1 cellular context compared by ENCODE assay signal in the genomic region with DNA sequence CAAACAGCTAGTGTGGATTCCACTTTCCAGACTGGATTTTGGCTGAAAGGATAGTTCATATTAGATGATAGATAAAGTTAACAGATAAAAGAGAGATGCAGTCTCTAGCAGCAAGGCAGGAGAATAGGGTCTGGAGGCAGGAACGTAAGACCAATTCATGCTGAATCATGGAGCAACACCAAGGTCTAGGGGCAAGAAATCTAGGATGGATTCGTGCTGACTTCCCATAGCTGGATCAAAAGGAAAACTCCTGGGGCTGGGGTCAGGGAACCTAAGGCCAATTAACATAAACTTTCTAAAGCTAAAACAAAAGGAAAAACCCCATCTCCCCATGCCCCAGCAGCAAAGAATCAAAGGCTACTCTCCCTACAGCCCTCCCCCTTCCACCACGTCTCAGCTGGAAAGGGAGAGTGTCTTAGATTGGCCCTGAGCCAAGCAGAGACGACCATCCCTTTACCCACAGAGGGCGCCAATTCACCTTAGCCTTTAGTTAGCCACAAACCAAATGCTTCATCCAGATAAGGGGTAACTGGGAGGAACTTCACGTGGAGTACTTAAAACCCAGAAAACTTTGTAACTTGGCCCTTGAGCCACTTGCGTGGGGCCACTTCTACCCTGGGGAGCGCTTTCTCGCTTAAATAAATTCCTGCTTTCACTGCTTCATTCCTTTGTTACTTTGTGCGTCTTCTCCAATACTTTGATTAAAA.
TF ChIP-seq lines count a peak whose summit lies in the region.

No MANE protein-coding gene starts in this region.

TF ChIP-seq in K562, 482 proteins besides CTCF, POLR2A, EP300 and RAD21 (continued from another document and continues in another):
- TF ChIP-seq RNF219 (CRISPR knock-in tag; IDR thresholded peaks at IDR 0.05) (no peak), SMAD1 (IDR thresholded peaks at IDR 0.05; ENCODE audit: low read depth, low read length, partially characterized antibody) (peak; percentile 98), CBX8 (IDR thresholded peaks at IDR 0.05; ENCODE audit: borderline replicate concordance, extremely low read depth, low read depth, low read length, poor library complexity, severe bottlenecking) (no peak), RBM25 (IDR thresholded peaks at IDR 0.05; ENCODE audit: low read depth, low read length, severe bottlenecking) (no peak), RERE (CRISPR knock-in tag; IDR thresholded peaks at IDR 0.05; ENCODE audit: borderline replicate concordance) (no peak), POLR3A (IDR thresholded peaks at IDR 0.05; ENCODE audit: borderline replicate concordance, extremely low read depth, insufficient read depth, insufficient read length) (no peak), ATF7 (IDR thresholded peaks at IDR 0.05) (peak; percentile 86), POLR2AphosphoS2 (IDR thresholded peaks at IDR 0.05; ENCODE audit: low read length) (no peak), MTA3 (IDR thresholded peaks at IDR 0.05; ENCODE audit: borderline replicate concordance) (peak; percentile 89), NR0B1 (IDR thresholded peaks at IDR 0.05; ENCODE audit: partially characterized antibody) (no peak), ETS2 (tag; IDR thresholded peaks at IDR 0.05; ENCODE audit: borderline replicate concordance, poor library complexity, severe bottlenecking) (no peak), STAG1 (CRISPR knock-in tag; IDR thresholded peaks at IDR 0.05; ENCODE audit: borderline replicate concordance) (no peak), ZNF561 (CRISPR knock-in tag; conservative IDR thresholded peaks at IDR 0.05) (no peak), PRPF4 (IDR thresholded peaks at IDR 0.05; ENCODE audit: insufficient read depth, low read depth, low read length, poor library complexity, severe bottlenecking) (no peak), ZFP91 (CRISPR knock-in tag; IDR thresholded peaks at IDR 0.05) (no peak), BCOR (IDR thresholded peaks at IDR 0.05) (peak; percentile 76), E2F5 (CRISPR knock-in tag; IDR thresholded peaks at IDR 0.05) (no peak), PHF21A (IDR thresholded peaks at IDR 0.05; ENCODE audit: borderline replicate concordance, low read depth) (no peak), TRIM28 (IDR thresholded peaks at IDR 0.05) (peak; percentile 49; the same call in 1 of the 2 replicates), FOXP4 (CRISPR knock-in tag; IDR thresholded peaks at IDR 0.05; ENCODE audit: borderline replicate concordance) (no peak), PPARD (CRISPR knock-in tag; IDR thresholded peaks at IDR 0.05) (no peak), ZNF76 (CRISPR knock-in tag; IDR thresholded peaks at IDR 0.05; ENCODE audit: borderline replicate concordance) (no peak), ERF (CRISPR knock-in tag; IDR thresholded peaks at IDR 0.05) (no peak), MCM2 (IDR thresholded peaks at IDR 0.05; ENCODE audit: low read depth) (no peak), CBFB (CRISPR knock-in tag; IDR thresholded peaks at IDR 0.05) (peak; percentile 85; the same call in 1 of the 2 replicates), ZNF695 (CRISPR knock-in tag; IDR thresholded peaks at IDR 0.05) (no peak), ZNF707 (CRISPR knock-in tag; conservative IDR thresholded peaks at IDR 0.05) (no peak), CHCHD3 (CRISPR knock-in tag; IDR thresholded peaks at IDR 0.05) (no peak)
- TF ChIP-seq, protein P1, sequence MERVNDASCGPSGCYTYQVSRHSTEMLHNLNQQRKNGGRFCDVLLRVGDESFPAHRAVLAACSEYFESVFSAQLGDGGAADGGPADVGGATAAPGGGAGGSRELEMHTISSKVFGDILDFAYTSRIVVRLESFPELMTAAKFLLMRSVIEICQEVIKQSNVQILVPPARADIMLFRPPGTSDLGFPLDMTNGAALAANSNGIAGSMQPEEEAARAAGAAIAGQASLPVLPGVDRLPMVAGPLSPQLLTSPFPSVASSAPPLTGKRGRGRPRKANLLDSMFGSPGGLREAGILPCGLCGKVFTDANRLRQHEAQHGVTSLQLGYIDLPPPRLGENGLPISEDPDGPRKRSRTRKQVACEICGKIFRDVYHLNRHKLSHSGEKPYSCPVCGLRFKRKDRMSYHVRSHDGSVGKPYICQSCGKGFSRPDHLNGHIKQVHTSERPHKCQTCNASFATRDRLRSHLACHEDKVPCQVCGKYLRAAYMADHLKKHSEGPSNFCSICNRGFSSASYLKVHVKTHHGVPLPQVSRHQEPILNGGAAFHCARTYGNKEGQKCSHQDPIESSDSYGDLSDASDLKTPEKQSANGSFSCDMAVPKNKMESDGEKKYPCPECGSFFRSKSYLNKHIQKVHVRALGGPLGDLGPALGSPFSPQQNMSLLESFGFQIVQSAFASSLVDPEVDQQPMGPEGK (CRISPR knock-in tag; IDR thresholded peaks at IDR 0.05; ENCODE audit: borderline replicate concordance) = no peak
- TF ChIP-seq, protein P2, sequence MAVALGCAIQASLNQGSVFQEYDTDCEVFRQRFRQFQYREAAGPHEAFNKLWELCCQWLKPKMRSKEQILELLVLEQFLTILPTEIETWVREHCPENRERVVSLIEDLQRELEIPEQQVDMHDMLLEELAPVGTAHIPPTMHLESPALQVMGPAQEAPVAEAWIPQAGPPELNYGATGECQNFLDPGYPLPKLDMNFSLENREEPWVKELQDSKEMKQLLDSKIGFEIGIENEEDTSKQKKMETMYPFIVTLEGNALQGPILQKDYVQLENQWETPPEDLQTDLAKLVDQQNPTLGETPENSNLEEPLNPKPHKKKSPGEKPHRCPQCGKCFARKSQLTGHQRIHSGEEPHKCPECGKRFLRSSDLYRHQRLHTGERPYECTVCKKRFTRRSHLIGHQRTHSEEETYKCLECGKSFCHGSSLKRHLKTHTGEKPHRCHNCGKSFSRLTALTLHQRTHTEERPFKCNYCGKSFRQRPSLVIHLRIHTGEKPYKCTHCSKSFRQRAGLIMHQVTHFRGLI (CRISPR knock-in tag; IDR thresholded peaks at IDR 0.05) = no peak
- TF ChIP-seq, protein P3, sequence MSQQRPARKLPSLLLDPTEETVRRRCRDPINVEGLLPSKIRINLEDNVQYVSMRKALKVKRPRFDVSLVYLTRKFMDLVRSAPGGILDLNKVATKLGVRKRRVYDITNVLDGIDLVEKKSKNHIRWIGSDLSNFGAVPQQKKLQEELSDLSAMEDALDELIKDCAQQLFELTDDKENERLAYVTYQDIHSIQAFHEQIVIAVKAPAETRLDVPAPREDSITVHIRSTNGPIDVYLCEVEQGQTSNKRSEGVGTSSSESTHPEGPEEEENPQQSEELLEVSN (IDR thresholded peaks at IDR 0.05; ENCODE audit: borderline replicate concordance in 1 of 2, extremely low read depth in 1 of 2, insufficient read depth in 1 of 2, insufficient read length in 1 of 2, low read depth in 1 of 2, low read length in 1 of 2, poor library complexity in 1 of 2, severe bottlenecking in 1 of 2) = peak in 1 of 2 experiments; percentile 43
- TF ChIP-seq, protein P4, sequence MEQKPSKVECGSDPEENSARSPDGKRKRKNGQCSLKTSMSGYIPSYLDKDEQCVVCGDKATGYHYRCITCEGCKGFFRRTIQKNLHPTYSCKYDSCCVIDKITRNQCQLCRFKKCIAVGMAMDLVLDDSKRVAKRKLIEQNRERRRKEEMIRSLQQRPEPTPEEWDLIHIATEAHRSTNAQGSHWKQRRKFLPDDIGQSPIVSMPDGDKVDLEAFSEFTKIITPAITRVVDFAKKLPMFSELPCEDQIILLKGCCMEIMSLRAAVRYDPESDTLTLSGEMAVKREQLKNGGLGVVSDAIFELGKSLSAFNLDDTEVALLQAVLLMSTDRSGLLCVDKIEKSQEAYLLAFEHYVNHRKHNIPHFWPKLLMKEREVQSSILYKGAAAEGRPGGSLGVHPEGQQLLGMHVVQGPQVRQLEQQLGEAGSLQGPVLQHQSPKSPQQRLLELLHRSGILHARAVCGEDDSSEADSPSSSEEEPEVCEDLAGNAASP (IDR thresholded peaks at IDR 0.05) = no peak
- TF ChIP-seq, protein P5, sequence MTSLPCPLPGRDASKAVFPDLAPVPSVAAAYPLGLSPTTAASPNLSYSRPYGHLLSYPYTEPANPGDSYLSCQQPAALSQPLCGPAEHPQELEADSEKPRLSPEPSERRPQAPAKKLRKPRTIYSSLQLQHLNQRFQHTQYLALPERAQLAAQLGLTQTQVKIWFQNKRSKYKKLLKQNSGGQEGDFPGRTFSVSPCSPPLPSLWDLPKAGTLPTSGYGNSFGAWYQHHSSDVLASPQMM (CRISPR knock-in tag; IDR thresholded peaks at IDR 0.05) = no peak
